11 cellular contexts compared by ENCODE assay signal in the genomic region with DNA sequence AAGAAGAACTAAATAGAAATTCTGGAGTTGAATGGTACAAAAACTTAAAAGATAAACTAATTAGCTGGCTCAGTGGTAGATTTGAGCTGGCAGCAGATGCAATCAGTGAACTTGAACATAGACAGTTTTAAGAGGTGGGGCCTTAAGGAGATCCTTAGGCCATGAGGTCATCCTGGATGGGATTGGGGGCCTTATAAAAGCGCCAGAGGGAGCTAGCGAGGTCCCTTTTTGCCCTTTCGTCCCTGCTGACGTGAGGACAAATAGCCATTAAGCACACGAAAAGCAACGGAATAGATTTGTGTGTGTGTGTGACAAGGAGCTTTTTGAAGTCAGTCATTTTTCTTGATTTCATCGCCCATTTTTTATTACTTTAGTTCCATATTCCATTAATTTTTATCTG.
DNase-seq lines count a peak whose midpoint lies in the region; ATAC-seq, FAIRE-seq and TF ChIP-seq lines count a peak whose summit lies in the region.
"Had no signal": no experiment of that assay in that cellular context is flagged by ENCODE, and none has a peak within 500 bp of the region (broad histone marks: within the 10 kb centered on the region; RNA-seq: fewer than 3 reads in every experiment).

No MANE protein-coding gene starts in this region.

- WGBS in K562 (ENCODE audit: insufficient coverage, low coverage, missing lambda C conversion rate): 0% methylated on average over 7 of the region's 7 CpGs
- 39% methylated on average over 7 of the region's 7 CpGs for WGBS in liver

- H3K27me3 ChIP-seq in BLaER1: no peaks in the 10 kb centered on the region
- H3K27me3 ChIP-seq in K562 (ENCODE audit: control insufficient read depth in 2 of 2, insufficient read depth in 2 of 2, low read length in 2 of 2): peaks cover 1 to 27% of the 10 kb centered on the region in 2 experiments; a peak in 3 of 5 replicates
- no peaks in the 10 kb centered on the region for H3K27me3 ChIP-seq in liver (ENCODE audit: control insufficient read depth in 4 of 4, insufficient read depth in 4 of 4, low read length in 3 of 4)
- H3K27me3 ChIP-seq: stomach had no signal

- H3K4me3 ChIP-seq in BLaER1 (no peak overlapping the region), K562 (no peak overlapping the region), liver (ENCODE audit: low read depth in 1 of 3, low read length in 3 of 3) (no peak overlapping the region)
- H3K4me3 ChIP-seq: SK-N-MC, stomach had no signal

- H3K27me3 Mint-ChIP-seq in HFFc6 (ENCODE audit: insufficient read depth): peaks cover 2% of the 10 kb centered on the region; the same call in 1 of the 2 replicates

- no peaks in the 10 kb centered on the region for H3K9me1 ChIP-seq in K562 (ENCODE audit: control insufficient read depth, insufficient read depth, low read length)

- no peak for FAIRE-seq in K562 (lab: Jason Lieb, UNC)

- no peak for TF ChIP-seq POLR2A in K562 (conservative IDR thresholded peaks at IDR 0.05)

- H3K9ac ChIP-seq in BLaER1 (no peak overlapping the region), K562 (ENCODE audit: insufficient read depth in 1 of 2, low read depth in 2 of 2, low read length in 2 of 2) (no peak overlapping the region), liver (ENCODE audit: low read depth in 1 of 2, low read length in 2 of 2) (no peak overlapping the region)

- POLR2A ChIA-PET in K562 (lab: Yijun Ruan, JAX): interaction anchor here (1.0 kb wide), 1 partner anchor 65 kb away, joined by 3 read pairs; no protein-coding TSS in a partner anchor

- no peaks in the 10 kb centered on the region for H3K9me3 Mint-ChIP-seq in HFFc6

- intact Hi-C loops in K562 (cut with micrococcal nuclease): no loop called here

- H2AFZ ChIP-seq in K562 (ENCODE audit: low read depth, low read length): no peak overlapping the region

- H3K79me2 ChIP-seq in K562 (ENCODE audit: control insufficient read depth, insufficient read depth, low read length): no peaks in the 10 kb centered on the region

- peaks cover 14% of the 10 kb centered on the region for H3K36me3 Mint-ChIP-seq in HFFc6 (ENCODE audit: low read depth)

- no peaks in the 10 kb centered on the region for H3K9me3 ChIP-seq in BLaER1
- H3K9me3 ChIP-seq in K562 (replicated peaks; ENCODE audit: control insufficient read depth, insufficient read depth, low read depth, low read length): no peaks in the 10 kb centered on the region
- no peaks in the 10 kb centered on the region for H3K9me3 ChIP-seq in liver (ENCODE audit: control insufficient read depth in 4 of 4, low read length in 3 of 4)
- H3K9me3 ChIP-seq: stomach had no signal

- ATAC-seq in K562 (peak; percentile 83), GM21423 (IDR thresholded peaks at IDR 0.05; ENCODE audit: unreplicated experiment) (no peak), GM21381 (IDR thresholded peaks at IDR 0.05; ENCODE audit: unreplicated experiment) (no peak), GM18907 (IDR thresholded peaks at IDR 0.05; ENCODE audit: unreplicated experiment) (no peak)

- TF ChIP-seq CTCF in HFFc6 (IDR thresholded peaks at IDR 0.05) (peak; percentile 52), K562 (IDR thresholded peaks at IDR 0.05 in 2 of 3, conservative IDR thresholded peaks at IDR 0.05 in 1 of 3; ENCODE audit: insufficient read depth in 2 of 3, low read depth in 1 of 3, low read length in 3 of 3) (peak; percentile 26 to 46 (median 38); a peak in 5 of 6 replicates), liver (IDR thresholded peaks at IDR 0.05; ENCODE audit: low read depth, low read length, missing input control) (peak; percentile 15)

- no peak for TF ChIP-seq EP300 in K562 (IDR thresholded peaks at IDR 0.05; ENCODE audit: low read length)

- H3K27ac ChIP-seq in BLaER1 (peak overlapping the region; percentile 46), K562 (ENCODE audit: extremely low read depth, low read depth, low read length) (no peak overlapping the region), liver (ENCODE audit: low read depth in 1 of 2, low read length in 2 of 2) (peak overlapping the region in 1 of 2 donors; percentile 37), caudate nucleus (ENCODE audit: low read depth, low read length) (no peak overlapping the region)
- H3K27ac ChIP-seq: SK-N-MC, stomach had no signal

- H3K4me1 ChIP-seq in BLaER1 (peaks cover 40% of the 10 kb centered on the region), K562 (replicated peaks in 1 of 2; ENCODE audit: control insufficient read depth in 2 of 2, insufficient read depth in 2 of 2, low read length in 2 of 2) (no peaks in the 10 kb centered on the region; a peak in 1 of 5 replicates), liver (ENCODE audit: control insufficient read depth in 4 of 4, insufficient read depth in 4 of 4, low read length in 3 of 4) (no peaks in the 10 kb centered on the region)
- H3K4me1 ChIP-seq: stomach had no signal

- DNase-seq in HFFc6: no peak
- DNase-seq in K562 (ENCODE audit: extremely low read depth in 1 of 4, low spot score in 3 of 4): peak; percentile 20 to 42 (median 33)
- no peak for DNase-seq in caudate nucleus (lab: John Stamatoyannopoulos, UW)
- DNase-seq: COR-L47, stomach had no signal

- no peak for TF ChIP-seq RAD21 in K562 (CRISPR knock-in tag; conservative IDR thresholded peaks at IDR 0.05 in 1 of 2, IDR thresholded peaks at IDR 0.05 in 1 of 2)
- peak; percentile 13 to 30 for TF ChIP-seq RAD21 in liver (IDR thresholded peaks at IDR 0.05)

- peak overlapping the region; percentile 62 for H3K4me2 ChIP-seq in BLaER1
- H3K4me2 ChIP-seq in K562 (ENCODE audit: insufficient read depth, low read length): no peak overlapping the region

- in situ Hi-C loops in K562 (cut with MboI): no loop called here

- peak overlapping the region; percentile 58; the same call in 1 of the 2 replicates for H3K4me3 Mint-ChIP-seq in HFFc6

- CTCF ChIA-PET in K562 (lab: Yijun Ruan, JAX; ENCODE audit: low intra/inter-chr PET ratio): no interaction called here

- H3K36me3 ChIP-seq in BLaER1 (no peaks in the 10 kb centered on the region), K562 (ENCODE audit: control insufficient read depth, insufficient read depth, low read length) (no peaks in the 10 kb centered on the region), liver (ENCODE audit: control insufficient read depth in 4 of 4, insufficient read depth in 3 of 4, low read depth in 1 of 4, low read length in 3 of 4) (no peaks in the 10 kb centered on the region)
- H3K36me3 ChIP-seq: stomach had no signal

- H3K4me1 Mint-ChIP-seq in HFFc6 (ENCODE audit: low read depth): peaks cover 21% of the 10 kb centered on the region

- H4K20me1 ChIP-seq in BLaER1 (no peaks in the 10 kb centered on the region), K562 (replicated peaks; ENCODE audit: control insufficient read depth, insufficient read depth, low read length) (no peaks in the 10 kb centered on the region)

- BruUV-seq in K562 (replicated peaks; lab: Mats Ljungman, UMichigan): no TSS peak

- peak overlapping the region; percentile 79 for H3K27ac Mint-ChIP-seq in HFFc6

TF ChIP-seq in K562, 482 proteins besides CTCF, POLR2A, EP300 and RAD21 (continues in another document):
- TF ChIP-seq NCOR1 (IDR thresholded peaks at IDR 0.05): no peak
- no peak for TF ChIP-seq TGIF2 (CRISPR knock-in tag; IDR thresholded peaks at IDR 0.05)
- TF ChIP-seq POLR3G (IDR thresholded peaks at IDR 0.05; ENCODE audit: extremely low read depth, insufficient read length, insufficient replicate concordance): no peak
- TF ChIP-seq, protein P1, sequence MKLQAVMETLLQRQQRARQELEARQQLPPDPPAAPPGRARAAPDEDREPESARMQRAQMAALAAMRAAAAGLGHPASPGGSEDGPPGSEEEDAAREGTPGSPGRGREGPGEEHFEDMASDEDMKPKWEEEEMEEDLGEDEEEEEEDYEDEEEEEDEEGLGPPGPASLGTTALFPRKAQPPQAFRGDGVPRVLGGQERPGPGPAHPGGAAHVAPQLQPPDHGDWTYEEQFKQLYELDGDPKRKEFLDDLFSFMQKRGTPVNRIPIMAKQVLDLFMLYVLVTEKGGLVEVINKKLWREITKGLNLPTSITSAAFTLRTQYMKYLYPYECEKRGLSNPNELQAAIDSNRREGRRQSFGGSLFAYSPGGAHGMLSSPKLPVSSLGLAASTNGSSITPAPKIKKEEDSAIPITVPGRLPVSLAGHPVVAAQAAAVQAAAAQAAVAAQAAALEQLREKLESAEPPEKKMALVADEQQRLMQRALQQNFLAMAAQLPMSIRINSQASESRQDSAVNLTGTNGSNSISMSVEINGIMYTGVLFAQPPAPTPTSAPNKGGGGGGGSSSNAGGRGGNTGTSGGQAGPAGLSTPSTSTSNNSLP (IDR thresholded peaks at IDR 0.05; ENCODE audit: borderline replicate concordance, low read depth, low read length): no peak
- no peak for TF ChIP-seq ZNF24 (IDR thresholded peaks at IDR 0.05)
- peak; percentile 72 for TF ChIP-seq JUND (IDR thresholded peaks at IDR 0.05; ENCODE audit: borderline replicate concordance, low read depth, low read length)
- peak; percentile 70; the same call in 2 of the 3 replicates for TF ChIP-seq JUND (tag; IDR thresholded peaks at IDR 0.05; ENCODE audit: borderline replicate concordance, low read depth, low read length)

TF ChIP-seq in liver, 16 proteins besides CTCF, POLR2A, EP300 and RAD21:
- peak; percentile 24 for TF ChIP-seq NR2F2 (IDR thresholded peaks at IDR 0.05)
- TF ChIP-seq RXRA (IDR thresholded peaks at IDR 0.05): no peak

Comparison
In these comparisons a context has a peak if more than half of its experiments do, and no peak if none do; other contexts are left out.
1. DNase-seq: peak in K562 (4 of 4); none in HFFc6 (single experiment) and caudate nucleus (0 of 61).
2. Peak in every context shown above with its lines, with median percentiles within 50 percentile points of each other: CTCF ChIP-seq.